ENCODE assay signal across 8 cellular contexts in genomic region chr14:35534884-35535793, GRCh38. TPM values are rescaled to one million over a fixed set of nuclear protein-coding genes. Genes with fewer than 3 reads are reported as not detected.
DNase-seq lines count a peak whose midpoint lies in the region; ATAC-seq lines count a peak whose summit lies in the region.

No MANE protein-coding gene starts in this region.

- peak; percentile 64 for ATAC-seq in GM21576 (IDR thresholded peaks at IDR 0.05; ENCODE audit: unreplicated experiment)
- ATAC-seq in activated CD4-positive, CD25-positive, alpha-beta regulatory T cell treated with anti-CD3 and anti-CD28 coated beads, Interleukin-2, amount 50 U/mL, for 24 hours: peak; percentile 68 to 73

- DNase-seq in DMS79 treated with DMSO at 0.1 percent for 48 hours (lab: John Stamatoyannopoulos, UW): peak; percentile 49
- DNase-seq in LHCN-M2 (ENCODE audit: low read depth): peak; percentile 45
- DNase-seq in central memory CD4-positive, alpha-beta T cell: peak; percentile 52
- DNase-seq in kidney glomerular epithelial cell (lab: John Stamatoyannopoulos, UW): peak; percentile 52
- DNase-seq in stimulated activated CD4-positive, alpha-beta T cell treated with anti-CD3 and anti-CD28 coated beads, Interleukin-1b, Interleukin-23, amount 100 ng/mL, for 48 hours: peak; percentile 67
- no peak for DNase-seq in NCI-H446 treated with DMSO at 0.1 percent for 48 hours (lab: John Stamatoyannopoulos, UW)

RNA-seq across cellular contexts. Expression of gene INSM2, which starts 1.2 kb away (rescaled TPM):
- total RNA-seq in LHCN-M2 (2014; rRNA removed): 0.06 TPM in 1 of 2 replicates, not detected in the other
- polyA plus RNA-seq in LHCN-M2 (2012): not detected
